Comparison of ENCODE assay signal across 8 cellular contexts in genomic region chr12:47705571-47706425, GRCh38. TPM values are rescaled to one million over a fixed set of nuclear protein-coding genes. Genes with fewer than 3 reads are reported as not detected.
DNase-seq lines count a peak whose midpoint lies in the region; ATAC-seq and TF ChIP-seq lines count a peak whose summit lies in the region.

Gene RPAP3 (minus strand): TSS chr12:47706030. CDS start chr12:47702840, 3,190 bp downstream.

- peaks cover 0 to 19% (median 3%) of the 10 kb centered on the region in 9 donors for H3K36me3 ChIP-seq in heart right ventricle
- H3K36me3 ChIP-seq in upper lobe of left lung = no peaks in the 10 kb centered on the region

- peak in 3 of 4 donors; percentile 55 to 86 (median 72) for TF ChIP-seq POLR2A in upper lobe of left lung (IDR thresholded peaks at IDR 0.05)

- TF ChIP-seq EP300 in upper lobe of left lung (IDR thresholded peaks at IDR 0.05) = no peak

- H3K27me3 ChIP-seq in heart right ventricle (no peaks in the 10 kb centered on the region), upper lobe of left lung (no peaks in the 10 kb centered on the region)

- H3K27ac ChIP-seq in heart right ventricle = peak within 1 kb of the TSS; percentile 50 to 91 (median 86)
- peak within 1 kb of the TSS; percentile 86 to 94 (median 92) for H3K27ac ChIP-seq in upper lobe of left lung

- ATAC-seq in HG02798 (IDR thresholded peaks at IDR 0.05; ENCODE audit: poor library complexity, unreplicated experiment) (peak; percentile 85), heart right ventricle (peak; percentile 97 to 99 (median 98)), upper lobe of left lung (ENCODE audit: low FRiP score in 2 of 2) (peak; percentile 98 to 100)

- DNase-seq in NCI-H1436 (lab: John Stamatoyannopoulos, UW) (peak; percentile 91), T-helper 1 cell (peak; percentile 91 to 97 (median 95)), amniotic epithelial cell (ENCODE audit: low read depth) (peak; percentile 84), heart right ventricle (peak; percentile 97), posterior cingulate gyrus (peak; percentile 91 to 99 (median 94)), upper lobe of left lung (peak; percentile 98 to 100)

- peak within 1 kb of the TSS; percentile 82 to 99 (median 94) for H3K4me3 ChIP-seq in heart right ventricle
- H3K4me3 ChIP-seq in upper lobe of left lung = peak within 1 kb of the TSS; percentile 69 to 98 (median 96)

- H3K9me3 ChIP-seq in heart right ventricle (no peaks in the 10 kb centered on the region), upper lobe of left lung (no peaks in the 10 kb centered on the region)

- H3K4me1 ChIP-seq in heart right ventricle (peaks cover 3 to 50% (median 17%) of the 10 kb centered on the region in 9 donors), upper lobe of left lung (peaks cover 18 to 29% (median 23%) of the 10 kb centered on the region in 4 donors)

- intact Hi-C loops in heart right ventricle (cut with DNase I) (loop anchor here in 1 of 10 donors (2.0 to 10.0 kb wide), 2 partner anchors 257 to 379 kb away; partner anchors contain the start of gene TMEM106C), posterior cingulate gyrus (cut with DNase I) (no loop called here)

- WGBS in heart right ventricle, 2 donors = 0% methylated on average over 66 of the region's 66 CpGs
- 0 to 7% methylated on average over 3 to 49 of the region's 66 CpGs for WGBS in upper lobe of left lung, 2 donors

- TF ChIP-seq CTCF in GM12874 (IDR thresholded peaks at IDR 0.05; ENCODE audit: insufficient read depth, low read depth, low read length) (peak; percentile 72), heart right ventricle (IDR thresholded peaks at IDR 0.05) (peak; percentile 59 to 81 (median 74)), upper lobe of left lung (IDR thresholded peaks at IDR 0.05) (peak; percentile 47 to 85 (median 76))

RNA-seq across cellular contexts. Expression of gene RPAP3, which starts in this region (rescaled TPM):
- total RNA-seq in heart right ventricle = 10 to 100 TPM; 18.6 to 28.0 (median 21.8) TPM
- 10 to 100 TPM in 1 of 2 donors, 1 to 10 TPM in 1; 4.8 to 10.1 TPM for polyA plus RNA-seq in heart right ventricle
- total RNA-seq in upper lobe of left lung = 10 to 100 TPM in 5 of 6 donors, 1 to 10 TPM in 1; 6.5 to 28.0 (median 16.4) TPM

Comparison
In these comparisons a context has a peak if more than half of its experiments do, and no peak if none do; other contexts are left out.
1. Peak in every context shown above with its lines: DNase-seq, ATAC-seq, H3K4me3 ChIP-seq and H3K27ac ChIP-seq.